ENCODE assay signal across 12 cellular contexts in the genomic region with DNA sequence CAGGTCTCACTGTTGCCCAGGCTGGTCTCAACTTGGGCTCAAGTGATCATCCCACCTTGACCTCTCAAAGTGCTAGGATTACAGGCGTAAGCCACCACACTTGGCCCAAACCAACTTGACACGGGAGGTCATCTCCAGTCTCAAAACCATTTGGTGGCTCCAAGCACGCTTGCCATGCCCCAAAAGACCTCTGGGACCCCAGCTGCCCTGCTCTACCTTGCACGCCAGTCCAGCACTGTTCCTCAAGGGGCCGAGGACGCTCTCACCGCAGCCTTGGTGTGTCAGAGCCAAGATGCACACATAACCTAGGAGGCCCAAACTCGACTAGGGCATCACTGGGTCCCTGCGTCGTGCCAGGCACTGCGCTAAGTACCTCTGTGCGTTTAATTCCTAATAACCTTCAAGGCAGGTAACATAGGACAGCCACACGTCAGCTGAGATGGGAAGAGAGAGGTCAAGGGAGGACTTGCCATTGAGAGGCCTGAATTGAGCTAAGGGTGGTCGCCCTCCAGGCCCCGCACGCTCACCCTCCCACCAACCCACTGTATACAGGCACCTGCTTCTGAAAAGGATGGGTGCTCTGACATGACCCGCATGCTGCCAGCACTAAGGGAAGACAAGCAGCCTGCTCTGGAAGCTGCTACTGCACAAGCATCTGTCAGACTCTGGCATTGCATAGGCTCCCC. TPM values are rescaled to one million over a fixed set of nuclear protein-coding genes. Genes with fewer than 3 reads are reported as not detected.
DNase-seq lines count a peak whose midpoint lies in the region; ATAC-seq and TF ChIP-seq lines count a peak whose summit lies in the region.
"Had no signal": no experiment of that assay in that cellular context is flagged by ENCODE, and none has a peak within 500 bp of the region (broad histone marks: within the 10 kb centered on the region; RNA-seq: fewer than 3 reads in every experiment).

No MANE protein-coding gene starts in this region.

- peak overlapping the region; percentile 57 for H3K27ac Mint-ChIP-seq in endothelial cell (ENCODE audit: unreplicated experiment)
- H3K27ac Mint-ChIP-seq: T-helper 2 cell treated with Interferon-gamma antibody and Interleukin-4, amounts not matched to agents 5 μg/mL and 100 μg/mL, for 36 hours had no signal

- no peaks in the 10 kb centered on the region for H3K27me3 ChIP-seq in gastrocnemius medialis

- peaks cover 19% of the 10 kb centered on the region for H3K27me3 Mint-ChIP-seq in endothelial cell (ENCODE audit: unreplicated experiment)

- ATAC-seq in gastrocnemius medialis (no peak), GM19463 (IDR thresholded peaks at IDR 0.05; ENCODE audit: unreplicated experiment) (no peak)
- ATAC-seq: left cardiac atrium had no signal

- H3K9me3 Mint-ChIP-seq in endothelial cell (ENCODE audit: unreplicated experiment): no peaks in the 10 kb centered on the region
- H3K9me3 Mint-ChIP-seq: T-helper 2 cell treated with Interferon-gamma antibody and Interleukin-4, amounts not matched to agents 5 μg/mL and 100 μg/mL, for 36 hours had no signal

- H3K36me3 ChIP-seq in gastrocnemius medialis: peaks cover under 1 to 42% of the 10 kb centered on the region in 2 donors

- H3K4me1 ChIP-seq in gastrocnemius medialis: peaks cover 0 to 7% of the 10 kb centered on the region in 2 donors

- H3K36me3 Mint-ChIP-seq in endothelial cell (ENCODE audit: low read depth, unreplicated experiment): peaks cover 41% of the 10 kb centered on the region

- TF ChIP-seq CTCF in NB4 (IDR thresholded peaks at IDR 0.05; ENCODE audit: low read depth, low read length) (no peak), endothelial cell (IDR thresholded peaks at IDR 0.05; ENCODE audit: unreplicated experiment) (no peak), gastrocnemius medialis (IDR thresholded peaks at IDR 0.05 in 4 of 5, conservative IDR thresholded peaks at IDR 0.05 in 1 of 5) (no peak)

- H3K4me3 ChIP-seq in NB4 (ENCODE audit: low read depth, low read length) (no peak overlapping the region), gastrocnemius medialis (no peak overlapping the region)

- in situ Hi-C loops in gastrocnemius medialis (cut with MboI; ENCODE audit: low sequenced_read_pairs in 4 of 4): loop anchor here in 1 of 4 donors (10.0 kb wide), 1 partner anchor 93 kb away; no protein-coding TSS in a partner anchor

- H3K9me3 ChIP-seq in gastrocnemius medialis: no peaks in the 10 kb centered on the region

- TF ChIP-seq POLR2A in NB4 (IDR thresholded peaks at IDR 0.05; ENCODE audit: extremely low read depth, insufficient read length) (no peak), gastrocnemius medialis (IDR thresholded peaks at IDR 0.05) (no peak)

- peak overlapping the region in 2 of 4 donors; percentile 33 to 35 for H3K27ac ChIP-seq in gastrocnemius medialis

- peaks cover 24% of the 10 kb centered on the region for H3K4me1 Mint-ChIP-seq in endothelial cell (ENCODE audit: unreplicated experiment)

- intact Hi-C loops in gastrocnemius medialis (cut with DNase I; ENCODE audit: low total_unique reads): no loop called here

- DNase-seq in ELR (ENCODE audit: low read depth): peak; percentile 21
- DNase-seq in NB4 (ENCODE audit: low read depth): peak; percentile 27
- DNase-seq in endothelial cell (ENCODE audit: low spot score): no peak
- no peak for DNase-seq in gastrocnemius medialis
- no peak for DNase-seq in GM03348 (ENCODE audit: low spot score)
- DNase-seq: DMS153, foreskin fibroblast, left cardiac atrium, NCI-H1436 treated with DMSO at 0.1 percent for 48 hours had no signal

- no peak overlapping the region for H3K4me3 Mint-ChIP-seq in endothelial cell (ENCODE audit: unreplicated experiment)
- H3K4me3 Mint-ChIP-seq: T-helper 2 cell treated with Interferon-gamma antibody and Interleukin-4, amounts not matched to agents 5 μg/mL and 100 μg/mL, for 36 hours had no signal

RNA-seq across cellular contexts. Expression of gene GAS2L1, which starts 4.6 kb away (rescaled TPM):
- total RNA-seq in endothelial cell (ENCODE audit: unreplicated experiment) (33.6 TPM), gastrocnemius medialis (10 to 100 TPM in 1 of 4 donors, 1 to 10 TPM in 3; 4.8 to 23.0 (median 6.6) TPM)

RNA-seq across cellular contexts. Expression of gene RASL10A, which starts 13.6 kb away (rescaled TPM):
- total RNA-seq in endothelial cell (ENCODE audit: unreplicated experiment): 30.1 TPM
- 1 to 10 TPM in 1 of 4 donors, under 1 TPM in 1, not detected in 2; 0.13 to 1.2 TPM for total RNA-seq in gastrocnemius medialis
- total RNA-seq: osteocyte had no signal

RNA-seq across cellular contexts. Expression of gene EWSR1, which starts 33.8 kb away (rescaled TPM):
- total RNA-seq in endothelial cell (ENCODE audit: unreplicated experiment) (307 TPM), gastrocnemius medialis (100 to 1,000 TPM; 192 to 269 (median 202) TPM)

RNA-seq across cellular contexts. Expression of gene RHBDD3, which starts 34.1 kb away (rescaled TPM):
- total RNA-seq in endothelial cell (ENCODE audit: unreplicated experiment) (56.5 TPM), gastrocnemius medialis (10 to 100 TPM; 19.8 to 38.0 (median 28.6) TPM)

Comparison
In these comparisons a context has a peak if more than half of its experiments do, and no peak if none do; other contexts are left out.
1. DNase-seq: peak in ELR (single experiment) and NB4 (single experiment); none in endothelial cell (single experiment), gastrocnemius medialis (0 of 2) and GM03348 (single experiment).
2. RNA of gene RASL10A, which starts 13.6 kb away (total RNA-seq): 30.1 TPM in endothelial cell (single experiment); 0.13 to 1.2 TPM in gastrocnemius medialis; every median in the first group is over 10 times any median in the second.